Comparison of ENCODE assay signal across 11 cellular contexts in genomic region chr2:217928324-217929293, GRCh38.
DNase-seq lines count a peak whose midpoint lies in the region; ATAC-seq and TF ChIP-seq lines count a peak whose summit lies in the region.
"Had no signal": no experiment of that assay in that cellular context is flagged by ENCODE, and none has a peak within 500 bp of the region (broad histone marks: within the 10 kb centered on the region; RNA-seq: fewer than 3 reads in every experiment).

No MANE protein-coding gene starts in this region.

- H3K36me3 Mint-ChIP-seq in activated CD4-positive, alpha-beta T cell treated with anti-CD3 and anti-CD28 coated beads, Interleukin-2, amount 10 ng/mL, durations not matched to agents 24 days and 14 days (ENCODE audit: low read depth), result no peaks in the 10 kb centered on the region

- in situ Hi-C loops in GM13977 (cut with MboI; ENCODE audit: low pct_unique_long_range_greater_than_20kb, low sequenced_read_pairs, unreplicated experiment), result no loop called here

- H3K4me3 ChIP-seq in adrenal gland, result no peak overlapping the region
- peak overlapping the region in 1 of 3 donors; percentile 24 for H3K4me3 ChIP-seq in right lobe of liver
- peak overlapping the region; percentile 17 for H3K4me3 ChIP-seq in thoracic aorta

- no peak overlapping the region for H3K27ac Mint-ChIP-seq in activated CD4-positive, alpha-beta T cell treated with anti-CD3 and anti-CD28 coated beads, Interleukin-2, amount 10 ng/mL, durations not matched to agents 24 days and 14 days

- H3K4me3 Mint-ChIP-seq in activated CD4-positive, alpha-beta T cell treated with anti-CD3 and anti-CD28 coated beads, Interleukin-2, amount 10 ng/mL, durations not matched to agents 24 days and 14 days, result no peak overlapping the region

- no peaks in the 10 kb centered on the region for H3K9me3 Mint-ChIP-seq in activated CD4-positive, alpha-beta T cell treated with anti-CD3 and anti-CD28 coated beads, Interleukin-2, amount 10 ng/mL, durations not matched to agents 24 days and 14 days

- 10 to 53% (median 38%) methylated on average over 2 to 9 of the region's 9 CpGs for WGBS in adrenal gland, 4 donors
- 19% methylated on average over 3 of the region's 9 CpGs for WGBS in right lobe of liver (ENCODE audit: insufficient coverage, low coverage, low lambda C conversion rate, missing lambda C conversion rate)

- H3K4me1 ChIP-seq in adrenal gland (replicated peaks in 1 of 2) (peaks cover 58 to 95% of the 10 kb centered on the region in 2 donors), right lobe of liver (peaks cover 0 to 82% (median 38%) of the 10 kb centered on the region in 4 donors), thoracic aorta (ENCODE audit: control insufficient read depth in 1 of 2, low read depth in 2 of 2) (peaks cover 92 to 96% of the 10 kb centered on the region in 2 donors)

- TF ChIP-seq POLR2A in adrenal gland (IDR thresholded peaks at IDR 0.05) (peak in 1 of 2 donors; percentile 20), right lobe of liver (IDR thresholded peaks at IDR 0.05) (no peak)

- H3K27me3 Mint-ChIP-seq in activated CD4-positive, alpha-beta T cell treated with anti-CD3 and anti-CD28 coated beads, Interleukin-2, amount 10 ng/mL, durations not matched to agents 24 days and 14 days, result peaks cover 3% of the 10 kb centered on the region

- ATAC-seq in right lobe of liver, result peak in 2 of 4 donors; percentile 4
- ATAC-seq in thoracic aorta (ENCODE audit: insufficient number of reproducible peaks, low FRiP score, low read depth), result peak; percentile 5

- H3K4me1 Mint-ChIP-seq in activated CD4-positive, alpha-beta T cell treated with anti-CD3 and anti-CD28 coated beads, Interleukin-2, amount 10 ng/mL, durations not matched to agents 24 days and 14 days, result peaks cover 8% of the 10 kb centered on the region

- H3K27ac ChIP-seq in adrenal gland (peak overlapping the region; percentile 32 to 98 (median 71)), right lobe of liver (peak overlapping the region; percentile 89 to 97 (median 92)), thoracic aorta (peak overlapping the region; percentile 99 to 100)

- DNase-seq in NCI-H146 (lab: John Stamatoyannopoulos, UW) (peak; percentile 1), NCI-H146 treated with DMSO at 0.1 percent for 48 hours (lab: John Stamatoyannopoulos, UW; ENCODE audit: unreplicated experiment) (no peak), adrenal gland (peak in 2 of 7 donors; percentile 46 to 63), right lobe of liver (no peak), thoracic aorta (ENCODE audit: low spot score) (no peak), middle frontal gyrus (ENCODE audit: extremely low spot score, low spot score) (no peak), GM13977 (ENCODE audit: low spot score) (no peak)
- DNase-seq in activated CD4-positive, alpha-beta T cell treated with anti-CD3 and anti-CD28 coated beads, Interleukin-2, amount 10 ng/mL, durations not matched to agents 24 days and 14 days, result no peak
- DNase-seq: 8988T, activated T-cell treated with anti-CD3 and anti-CD28 coated beads for 4 hours, NCI-H446 treated with DMSO at 0.1 percent for 48 hours had no signal

- H3K27me3 ChIP-seq in adrenal gland (no peaks in the 10 kb centered on the region), right lobe of liver (no peaks in the 10 kb centered on the region), thoracic aorta (replicated peaks; ENCODE audit: insufficient read depth) (no peaks in the 10 kb centered on the region)

- TF ChIP-seq CTCF in adrenal gland (IDR thresholded peaks at IDR 0.05) (no peak), right lobe of liver (IDR thresholded peaks at IDR 0.05) (no peak), thoracic aorta (IDR thresholded peaks at IDR 0.05) (no peak), GM13977 (IDR thresholded peaks at IDR 0.05; ENCODE audit: extremely low read depth, insufficient read depth, missing control alignments) (no peak)

- H3K9me3 ChIP-seq in adrenal gland (replicated peaks in 1 of 3) (no peaks in the 10 kb centered on the region), right lobe of liver (no peaks in the 10 kb centered on the region), thoracic aorta (no peaks in the 10 kb centered on the region)

- H3K36me3 ChIP-seq in adrenal gland (replicated peaks in 1 of 2), result peaks cover 0 to 9% of the 10 kb centered on the region in 2 donors
- H3K36me3 ChIP-seq in right lobe of liver, result peaks cover 0 to 9% (median 0%) of the 10 kb centered on the region in 4 donors
- H3K36me3 ChIP-seq in thoracic aorta, result no peaks in the 10 kb centered on the region

- intact Hi-C loops in adrenal gland (cut with DNase I) (no loop called here), right lobe of liver (cut with DNase I) (no loop called here)
- intact Hi-C loops in activated CD4-positive, alpha-beta T cell treated with anti-CD3 and anti-CD28 coated beads, Interleukin-2, amount 10 ng/mL, durations not matched to agents 24 days and 14 days (cut with micrococcal nuclease), result no loop called here
